Comparison of ENCODE assay signal across 8 cellular contexts in the genomic region with DNA sequence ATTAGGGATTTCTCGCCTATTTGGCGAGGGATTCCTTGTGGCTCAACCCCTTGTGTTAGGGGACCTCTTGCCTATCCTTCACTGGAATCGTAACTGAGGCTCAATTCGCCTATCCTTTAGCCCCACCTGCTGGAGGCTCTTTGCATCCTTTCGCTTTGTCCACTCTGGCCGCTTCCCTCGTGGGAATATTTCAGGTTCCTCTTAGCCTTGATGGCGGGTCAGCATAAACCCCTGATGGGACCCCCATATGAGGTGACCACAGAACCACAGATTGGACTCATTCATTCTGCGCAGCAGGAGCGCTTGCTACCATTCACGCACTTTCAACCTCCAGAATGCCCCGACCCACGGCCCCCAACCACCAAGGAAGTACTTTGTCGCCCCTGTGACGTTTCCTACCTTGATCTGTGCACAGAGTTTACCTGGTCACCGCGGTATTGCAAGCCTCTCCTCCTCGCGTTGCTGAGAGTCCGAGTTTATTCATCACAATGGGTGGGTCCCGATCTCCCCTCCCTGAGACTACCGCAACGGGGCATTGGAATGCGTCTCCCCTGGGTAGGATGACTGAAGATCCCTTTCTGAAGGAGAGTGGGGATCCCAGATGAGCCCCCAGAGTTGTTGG. TPM values are rescaled to one million over a fixed set of nuclear protein-coding genes. Genes with fewer than 3 reads are reported as not detected.
DNase-seq lines count a peak whose midpoint lies in the region; ATAC-seq, FAIRE-seq and TF ChIP-seq lines count a peak whose summit lies in the region.

Gene OR52N2 (plus strand): TSS at position 425 of the 622 bp plus-strand sequence. CDS start 11,412 bp downstream, outside the sequence.

- H3K27ac ChIP-seq in HCT116 (ENCODE audit: low read depth, low read length), result no peak within 1 kb of the TSS
- no peak within 1 kb of the TSS for H3K27ac ChIP-seq in MM.1S (ENCODE audit: low read length)
- H3K27ac ChIP-seq in iPS-20b (ENCODE audit: low read length), result no peak within 1 kb of the TSS
- no peak within 1 kb of the TSS for H3K27ac ChIP-seq in small intestine (ENCODE audit: low read depth in 1 of 2, low read length in 1 of 2)

- H3K9me3 ChIP-seq in HCT116 (ENCODE audit: control insufficient read depth in 1 of 2, insufficient read depth in 1 of 2, low read depth in 1 of 2, low read length in 2 of 2) (no peaks in the 10 kb centered on the region), MM.1S (replicated peaks; ENCODE audit: insufficient read depth, low read length) (no peaks in the 10 kb centered on the region), iPS-20b (ENCODE audit: insufficient read depth, low read depth, low read length) (peaks cover 9% of the 10 kb centered on the region; the same call in 1 of the 2 replicates), small intestine (ENCODE audit: control insufficient read depth, low read depth) (no peaks in the 10 kb centered on the region)

- no peaks in the 10 kb centered on the region for H3F3A ChIP-seq in MM.1S (ENCODE audit: insufficient read depth, low read length)

- CTCF ChIA-PET in HCT116 (lab: Charles Lee), result interaction anchor here (2.3 kb wide), 1 partner anchor 83 kb away, joined by 8 read pairs; no protein-coding TSS in a partner anchor

- peaks cover 61% of the 10 kb centered on the region for H3K27me3 ChIP-seq in HCT116 (ENCODE audit: insufficient read depth, low read length)
- H3K27me3 ChIP-seq in MM.1S (replicated peaks; ENCODE audit: insufficient read depth, low read length), result no peaks in the 10 kb centered on the region
- H3K27me3 ChIP-seq in iPS-20b (ENCODE audit: insufficient read depth, low read length), result no peaks in the 10 kb centered on the region
- peaks cover 0 to 3% of the 10 kb centered on the region in 2 donors for H3K27me3 ChIP-seq in small intestine (ENCODE audit: control insufficient read depth in 2 of 2, insufficient read depth in 2 of 2, low read length in 2 of 2)

- H2AFZ ChIP-seq in HCT116 (ENCODE audit: low read depth, low read length, poor library complexity, severe bottlenecking) (peak within 1 kb of the TSS; percentile 17), MM.1S (ENCODE audit: low read length) (peak within 1 kb of the TSS; percentile 91)

- H3K4me2 ChIP-seq in HCT116 (ENCODE audit: low read length) (peak within 1 kb of the TSS; percentile 53), MM.1S (ENCODE audit: low read depth, low read length) (peak within 1 kb of the TSS; percentile 86)

- no peak within 1 kb of the TSS for H3K9ac ChIP-seq in HCT116 (ENCODE audit: low read length)
- H3K9ac ChIP-seq in MM.1S (ENCODE audit: low read length), result peak within 1 kb of the TSS; percentile 39; the same call in 1 of the 2 replicates
- no peak within 1 kb of the TSS; the same call in 1 of the 2 replicates for H3K9ac ChIP-seq in iPS-20b (ENCODE audit: low read depth, low read length)

- peaks cover 0 to 3% (median 0%) of the 10 kb centered on the region in 5 experiments for H3K9me3 Mint-ChIP-seq in brain

- peaks cover 13% of the 10 kb centered on the region for H3K4me1 Mint-ChIP-seq in brain

- peak; percentile 82 for TF ChIP-seq CTCF in GM12872 (IDR thresholded peaks at IDR 0.05; ENCODE audit: insufficient read depth, low read depth, low read length)
- peak; percentile 70 to 85 (median 85) for TF ChIP-seq CTCF in HCT116 (IDR thresholded peaks at IDR 0.05 in 2 of 3, conservative IDR thresholded peaks at IDR 0.05 in 1 of 3; ENCODE audit: borderline replicate concordance in 1 of 3, insufficient read depth in 1 of 3, low read depth in 2 of 3, low read length in 2 of 3)
- peak; percentile 82 for TF ChIP-seq CTCF in MM.1S (IDR thresholded peaks at IDR 0.05; ENCODE audit: low read length)
- peak; percentile 89 to 93 for TF ChIP-seq CTCF in brain (conservative IDR thresholded peaks at IDR 0.05)

- 4 to 8% (median 7%) methylated on average over 24 of the region's 24 CpGs for WGBS in small intestine, 3 donors

- intact Hi-C loops in HCT116 (cut with micrococcal nuclease), result loop anchor here (1.0 to 5.0 kb wide), 8 partner anchors 208 to 1626 kb away; partner anchors contain the start of gene OR51D1

- H3K27me3 Mint-ChIP-seq in brain, result peaks cover 7% of the 10 kb centered on the region

- H3K27ac Mint-ChIP-seq in brain, result peak within 1 kb of the TSS in 3 of 5 experiments; percentile 42 to 55 (median 42)

- peak; percentile 88 for TF ChIP-seq RAD21 in HCT116 (IDR thresholded peaks at IDR 0.05; ENCODE audit: low read depth)

- POLR2A ChIA-PET in HCT116 (lab: Charles Lee), result no interaction called here

- H3K36me3 ChIP-seq in HCT116 (ENCODE audit: control insufficient read depth in 1 of 2, insufficient read depth in 2 of 2, low read length in 2 of 2), result no peaks in the 10 kb centered on the region
- H3K36me3 ChIP-seq in MM.1S (replicated peaks; ENCODE audit: insufficient read depth, low read length), result no peaks in the 10 kb centered on the region
- no peaks in the 10 kb centered on the region for H3K36me3 ChIP-seq in iPS-20b (ENCODE audit: insufficient read depth, low read depth, low read length)
- H3K36me3 ChIP-seq in small intestine (ENCODE audit: control insufficient read depth in 2 of 2, insufficient read depth in 2 of 2, low read length in 2 of 2), result no peaks in the 10 kb centered on the region

- H3K4me3 ChIP-seq in HCT116 (replicated peaks in 1 of 2; ENCODE audit: low read depth in 1 of 2, low read length in 2 of 2) (peak within 1 kb of the TSS in 1 of 2 experiments; percentile 11; a peak in 2 of 4 replicates), MM.1S (ENCODE audit: low read length) (peak within 1 kb of the TSS; percentile 79), iPS-20b (ENCODE audit: low read length) (peak within 1 kb of the TSS; percentile 58; the same call in 1 of the 2 replicates), small intestine (ENCODE audit: low read depth in 1 of 2, low read length in 2 of 2) (peak within 1 kb of the TSS; percentile 10 to 44)

- H3K4me1 ChIP-seq in HCT116 (ENCODE audit: control insufficient read depth in 1 of 2, insufficient read depth in 2 of 2, low read length in 2 of 2) (peaks cover 0 to 4% of the 10 kb centered on the region in 2 experiments; a peak in 1 of 4 replicates), MM.1S (ENCODE audit: low read length) (no peaks in the 10 kb centered on the region), iPS-20b (ENCODE audit: insufficient read depth, low read length) (no peaks in the 10 kb centered on the region), small intestine (ENCODE audit: control insufficient read depth in 2 of 2, insufficient read depth in 1 of 2, low read depth in 1 of 2, low read length in 1 of 2) (no peaks in the 10 kb centered on the region)

- DNase-seq in HCT116 (ENCODE audit: low read depth, low spot score) (peak; percentile 61), MM.1S (peak; percentile 75), T-helper 9 cell (peak; percentile 59), small intestine (peak; percentile 74), HuH-7.5 (ENCODE audit: low spot score) (no peak)

- FAIRE-seq in small intestine (lab: Jason Lieb, UNC), result no peak

- peak within 1 kb of the TSS; percentile 82 to 86 (median 85) for H3K4me3 Mint-ChIP-seq in brain

- no peaks in the 10 kb centered on the region for H3K36me3 Mint-ChIP-seq in brain

- H4K20me1 ChIP-seq in HCT116 (ENCODE audit: insufficient read depth), result no peaks in the 10 kb centered on the region; the same call in 1 of the 2 replicates
- no peaks in the 10 kb centered on the region for H4K20me1 ChIP-seq in MM.1S (ENCODE audit: insufficient read depth, low read length)

- H3K9me2 ChIP-seq in HCT116 (ENCODE audit: insufficient read depth), result no peaks in the 10 kb centered on the region
- no peaks in the 10 kb centered on the region for H3K9me2 ChIP-seq in MM.1S (replicated peaks; ENCODE audit: insufficient read depth, low read length)

- TF ChIP-seq POLR2A in HCT116 (IDR thresholded peaks at IDR 0.05; ENCODE audit: borderline replicate concordance, extremely low read depth, insufficient read depth, insufficient read length), result no peak

- RAD21 ChIA-PET in HCT116 (lab: Charles Lee; ENCODE audit: low non-redundant PET in 1 of 2, low total read pairs in 2 of 2, uncharacterized antibody in 2 of 2, unreplicated experiment in 2 of 2), result no interaction called here

- no peaks in the 10 kb centered on the region for H3K79me2 ChIP-seq in HCT116 (ENCODE audit: insufficient read depth, low read length)
- H3K79me2 ChIP-seq in MM.1S (ENCODE audit: low read length), result no peaks in the 10 kb centered on the region

- peak; percentile 97 for ATAC-seq in HCT116

- BruUV-seq in HCT116 (replicated peaks; lab: Mats Ljungman, UMichigan), result no TSS peak

TF ChIP-seq in HCT116, 20 proteins besides CTCF, POLR2A, EP300 and RAD21:
- TF ChIP-seq POLR2AphosphoS5 (IDR thresholded peaks at IDR 0.05; ENCODE audit: low read depth, low read length) (no peak), CEBPB (IDR thresholded peaks at IDR 0.05; ENCODE audit: low read depth) (no peak), ZFX (IDR thresholded peaks at IDR 0.05) (no peak), ELF1 (IDR thresholded peaks at IDR 0.05; ENCODE audit: borderline replicate concordance, low read depth) (no peak), EZH2phosphoT487 (IDR thresholded peaks at IDR 0.05; ENCODE audit: borderline replicate concordance) (0 out of 2 replicates have a peak, but pooled peaks have one; percentile 76)

RNA-seq across cellular contexts. Expression of gene OR52N2, which starts in this region (rescaled TPM):
- not detected for total RNA-seq in HCT116 (2021; ENCODE audit: unreplicated experiment)
- not detected in 2 replicates for polyA plus RNA-seq in HCT116 (2012)
- polyA plus RNA-seq in brain (ENCODE audit: insufficient read depth, low read depth, low replicate concordance) (not detected), small intestine (under 1 TPM in 1 of 3 donors, not detected in 2; 0.12 TPM)

Comparison
In these comparisons a context has a peak if more than half of its experiments do, and no peak if none do; other contexts are left out.
1. Peak in DNase-seq, ATAC-seq and H3K4me2 ChIP-seq in HCT116; RNA of the gene not detected or under 1 TPM.
2. Peak in DNase-seq and H3K4me3 ChIP-seq in small intestine; RNA of the gene not detected or under 1 TPM.